Comparison of ENCODE assay signal across 9 cellular contexts in the genomic region with DNA sequence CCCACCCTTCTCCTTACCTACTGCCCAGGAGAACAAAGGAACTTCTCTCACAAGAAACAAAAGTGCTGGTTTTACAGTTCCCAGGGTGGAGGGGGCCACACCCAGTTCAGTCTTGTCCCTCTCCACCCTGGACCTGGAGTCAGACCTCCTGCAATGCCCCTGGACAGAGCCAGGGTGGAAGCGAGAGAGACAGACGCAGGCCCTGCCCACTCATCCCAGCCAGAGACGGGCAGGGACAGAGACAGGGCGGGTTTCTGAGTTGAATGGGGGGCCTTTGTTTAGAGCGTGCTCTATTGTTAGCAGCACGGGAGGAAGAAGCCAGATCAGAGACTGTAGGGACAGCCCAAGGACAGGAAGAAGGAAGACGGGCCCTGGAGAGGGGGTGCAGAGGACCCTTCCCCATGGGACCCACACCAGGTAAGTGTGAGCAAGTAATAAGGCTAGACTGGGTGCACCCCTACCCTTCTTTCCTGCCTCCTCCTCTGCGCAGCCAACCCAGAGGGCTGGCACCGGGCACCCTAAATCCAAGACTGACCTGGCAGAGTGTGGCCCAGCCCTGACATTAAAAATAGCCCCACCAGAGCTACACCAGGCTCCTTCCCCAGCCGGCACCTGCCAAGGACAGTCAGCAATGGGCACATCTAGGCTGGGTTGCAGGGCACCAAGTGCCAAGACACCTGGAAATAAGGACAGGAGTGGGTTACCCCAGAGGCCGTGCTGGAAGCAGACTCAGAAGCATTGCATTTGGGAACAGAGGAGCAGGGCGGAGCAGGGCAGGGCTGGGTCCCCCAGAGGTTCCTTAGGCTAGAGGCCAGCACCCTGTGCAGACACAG. TPM values are rescaled to one million over a fixed set of nuclear protein-coding genes. Genes with fewer than 3 reads are reported as not detected.
DNase-seq lines count a peak whose midpoint lies in the region; ATAC-seq and TF ChIP-seq lines count a peak whose summit lies in the region.
"Had no signal": no experiment of that assay in that cellular context is flagged by ENCODE, and none has a peak within 500 bp of the region (broad histone marks: within the 10 kb centered on the region; RNA-seq: fewer than 3 reads in every experiment).

No MANE protein-coding gene starts in this region.

- H3K4me3 ChIP-seq in endocrine pancreas (ENCODE audit: control insufficient read depth, insufficient read depth, low read length): no peak overlapping the region
- H3K4me3 ChIP-seq in lower lobe of right lung: peak overlapping the region; percentile 0
- H3K4me3 ChIP-seq in stomach: peak overlapping the region in 1 of 4 donors; percentile 6

- H3K9ac ChIP-seq in endocrine pancreas (ENCODE audit: control insufficient read depth, insufficient read depth, low read length): peak overlapping the region; percentile 15

- peak overlapping the region; percentile 83 for H3K27ac ChIP-seq in lower lobe of right lung
- H3K27ac ChIP-seq in stomach: peak overlapping the region; percentile 11 to 94 (median 86)

- WGBS in stomach, 5 donors: 30 to 51% (median 41%) methylated on average over 11 to 12 of the region's 12 CpGs

- no peak for TF ChIP-seq EP300 in stomach (IDR thresholded peaks at IDR 0.05)

- no peak for TF ChIP-seq POLR2A in stomach (IDR thresholded peaks at IDR 0.05)

- H3K36me3 ChIP-seq in endocrine pancreas (ENCODE audit: control insufficient read depth, insufficient read depth, low read length): no peaks in the 10 kb centered on the region
- H3K36me3 ChIP-seq in lower lobe of right lung: peaks cover 15% of the 10 kb centered on the region
- peaks cover 11 to 22% (median 16%) of the 10 kb centered on the region in 4 donors for H3K36me3 ChIP-seq in stomach

- DNase-seq in LoVo (ENCODE audit: low spot score) (peak; percentile 29), lower lobe of right lung (no peak), stomach (no peak), KG1 (lab: John Stamatoyannopoulos, UW) (no peak), AG08396 (ENCODE audit: low spot score) (no peak)
- DNase-seq: activated CD8-positive, alpha-beta memory T cell treated with anti-CD3 and anti-CD28 coated beads, Interleukin-2, amount 50 U/mL, for 48 hours had no signal

- no peak for TF ChIP-seq CTCF in lower lobe of right lung (IDR thresholded peaks at IDR 0.05)
- no peak for TF ChIP-seq CTCF in stomach (IDR thresholded peaks at IDR 0.05)

- H3K27me3 ChIP-seq in endocrine pancreas (ENCODE audit: control insufficient read depth, insufficient read depth, low read length) (no peaks in the 10 kb centered on the region), lower lobe of right lung (ENCODE audit: low read depth) (no peaks in the 10 kb centered on the region), stomach (no peaks in the 10 kb centered on the region)

- H3K9me3 ChIP-seq in endocrine pancreas (ENCODE audit: control insufficient read depth, low read length) (no peaks in the 10 kb centered on the region), lower lobe of right lung (no peaks in the 10 kb centered on the region), stomach (no peaks in the 10 kb centered on the region)

- intact Hi-C loops in lower lobe of right lung (cut with DNase I): no loop called here
- intact Hi-C loops in stomach (cut with DNase I; ENCODE audit: low total_unique reads): no loop called here

- ATAC-seq in lower lobe of right lung: no peak
- ATAC-seq in HG03196 (IDR thresholded peaks at IDR 0.05; ENCODE audit: unreplicated experiment): no peak
- no peak for ATAC-seq in GM21825 (IDR thresholded peaks at IDR 0.05; ENCODE audit: unreplicated experiment)

- H3K4me1 ChIP-seq in endocrine pancreas (ENCODE audit: control insufficient read depth, insufficient read depth, low read length) (no peaks in the 10 kb centered on the region), lower lobe of right lung (peaks cover 86% of the 10 kb centered on the region), stomach (peaks cover 71 to 92% (median 88%) of the 10 kb centered on the region in 4 donors)

RNA-seq across cellular contexts. Expression of a gene that starts 10.9 kb away (rescaled TPM):
- total RNA-seq in lower lobe of right lung (92.5 TPM), stomach (100 to 1,000 TPM in 1 of 5 donors, 10 to 100 TPM in 4; 59.5 to 248 (median 84.8) TPM)
- polyA plus RNA-seq in stomach: 100 to 1,000 TPM in 2 of 3 donors, 10 to 100 TPM in 1; 85.7 to 163 (median 154) TPM

RNA-seq across cellular contexts. Expression of a gene that starts 36.1 kb away (rescaled TPM):
- total RNA-seq in lower lobe of right lung: 9.2 TPM
- total RNA-seq in stomach: 10 to 100 TPM in 3 of 5 donors, 1 to 10 TPM in 2; 4.0 to 64.6 (median 11.4) TPM
- 1 to 10 TPM; 4.7 to 7.3 (median 6.3) TPM for polyA plus RNA-seq in stomach

RNA-seq across cellular contexts. Expression of a gene that starts 37.2 kb away (rescaled TPM):
- total RNA-seq in lower lobe of right lung (27.4 TPM), stomach (10 to 100 TPM in 3 of 5 donors, 1 to 10 TPM in 2; 4.6 to 45.3 (median 20.1) TPM)
- 10 to 100 TPM in 2 of 3 donors, 1 to 10 TPM in 1; 8.9 to 17.0 (median 12.8) TPM for polyA plus RNA-seq in stomach

RNA-seq across cellular contexts. Expression of a gene that starts 41.2 kb away (rescaled TPM):
- total RNA-seq in lower lobe of right lung (0.62 TPM), stomach (under 1 TPM in 1 of 5 donors, not detected in 4; 0.55 TPM)
- polyA plus RNA-seq in stomach: under 1 TPM; 0.31 to 0.85 (median 0.44) TPM
